1 cellular context compared by ENCODE assay signal in genomic region chr19:2115911-2116426, GRCh38.
TF ChIP-seq lines count a peak whose summit lies in the region.

No MANE protein-coding gene starts in this region.

TF ChIP-seq in IMR-90, 13 proteins besides CTCF, POLR2A, EP300 and RAD21:
- TF ChIP-seq ELK1 (IDR thresholded peaks at IDR 0.05; ENCODE audit: borderline replicate concordance, low read depth, low read length) (no peak), USF2 (IDR thresholded peaks at IDR 0.05; ENCODE audit: low read depth, low read length) (no peak), MAFK (IDR thresholded peaks at IDR 0.05; ENCODE audit: low read depth, low read length) (no peak), MXI1 (IDR thresholded peaks at IDR 0.05; ENCODE audit: borderline replicate concordance, low read depth, low read length) (no peak), SMC3 (IDR thresholded peaks at IDR 0.05; ENCODE audit: low read depth, low read length) (no peak), RCOR1 (IDR thresholded peaks at IDR 0.05; ENCODE audit: insufficient replicate concordance, low read length) (no peak), MAZ (IDR thresholded peaks at IDR 0.05; ENCODE audit: borderline replicate concordance, low read depth, low read length) (no peak), NFE2L2 (IDR thresholded peaks at IDR 0.05; ENCODE audit: low read depth, low read length) (no peak), CEBPB (IDR thresholded peaks at IDR 0.05; ENCODE audit: low read depth, low read length) (no peak), CHD1 (IDR thresholded peaks at IDR 0.05; ENCODE audit: low read depth, low read length) (no peak), BHLHE40 (IDR thresholded peaks at IDR 0.05; ENCODE audit: low read depth, low read length) (no peak), FOS (IDR thresholded peaks at IDR 0.05; ENCODE audit: low read depth, low read length) (no peak), RFX5 (IDR thresholded peaks at IDR 0.05; ENCODE audit: low read depth, low read length) (no peak)
TF ChIP-seq in IMR-90: peak in this region for 0.
